ENCODE assay signal across 16 cellular contexts in the genomic region with DNA sequence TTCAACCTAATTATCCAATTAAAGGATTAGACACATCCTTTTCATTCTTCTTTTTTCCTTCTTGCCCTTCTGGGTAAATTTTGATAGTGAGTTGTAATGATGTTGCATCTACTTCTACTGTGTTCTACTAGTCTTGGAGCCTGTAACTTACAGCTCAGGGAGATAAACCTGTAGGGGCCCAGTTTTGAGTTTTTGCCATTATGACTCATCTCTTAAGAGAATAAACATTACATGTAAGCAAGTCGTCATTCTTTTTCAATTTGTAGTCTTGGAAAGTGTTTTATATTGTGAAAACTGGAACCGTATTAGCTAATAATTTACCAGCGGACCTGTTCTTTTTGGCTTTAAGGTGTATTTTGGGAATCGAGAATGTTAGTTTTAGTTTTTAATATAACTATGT.
DNase-seq lines count a peak whose midpoint lies in the region; ATAC-seq and TF ChIP-seq lines count a peak whose summit lies in the region.
"Had no signal": no experiment of that assay in that cellular context is flagged by ENCODE, and none has a peak within 500 bp of the region (broad histone marks: within the 10 kb centered on the region; RNA-seq: fewer than 3 reads in every experiment).

No MANE protein-coding gene starts in this region.

- no peak overlapping the region for H3K4ac ChIP-seq in IMR-90 (ENCODE audit: low read depth, low read length)

- no peak overlapping the region for H4K91ac ChIP-seq in IMR-90 (ENCODE audit: insufficient read depth, low read depth, low read length)

- H4K8ac ChIP-seq in IMR-90 (ENCODE audit: low read depth in 2 of 2, low read length in 2 of 2) = no peak overlapping the region

- no peak overlapping the region for H2AK9ac ChIP-seq in IMR-90 (replicated peaks; ENCODE audit: low read depth, low read length, poor library complexity)

- H3K36me3 Mint-ChIP-seq in neural progenitor cell = no peaks in the 10 kb centered on the region

- H3K4me2 ChIP-seq in IMR-90 (ENCODE audit: low read depth, low read length) (no peak overlapping the region), neural progenitor cell (no peak overlapping the region)

- no peak overlapping the region for H3K56ac ChIP-seq in IMR-90 (ENCODE audit: extremely low read depth, insufficient read depth, low read length)

- no peaks in the 10 kb centered on the region for H3K79me1 ChIP-seq in IMR-90 (ENCODE audit: low read depth in 1 of 2, low read length in 2 of 2)

- no peak overlapping the region for H3K23ac ChIP-seq in IMR-90 (ENCODE audit: low read depth, low read length)

- H3K4me1 ChIP-seq in IMR-90 (ENCODE audit: control insufficient read depth, insufficient read depth, low read length) = no peaks in the 10 kb centered on the region
- H3K4me1 ChIP-seq in neural progenitor cell = peaks cover 3% of the 10 kb centered on the region

- H3K36me3 ChIP-seq in IMR-90 (ENCODE audit: control insufficient read depth, insufficient read depth, low read length) (no peaks in the 10 kb centered on the region), neural progenitor cell (no peaks in the 10 kb centered on the region)
- H3K36me3 ChIP-seq: BE2C had no signal

- no peak overlapping the region for H2AFZ ChIP-seq in IMR-90 (replicated peaks; ENCODE audit: low read length, poor library complexity)
- no peak overlapping the region for H2AFZ ChIP-seq in neural progenitor cell (replicated peaks)

- TF ChIP-seq POLR2A in IMR-90 (IDR thresholded peaks at IDR 0.05; ENCODE audit: low read depth, low read length) = no peak

- H3K9me3 ChIP-seq in IMR-90 (ENCODE audit: control insufficient read depth, insufficient read depth, low read length) = no peaks in the 10 kb centered on the region
- no peaks in the 10 kb centered on the region for H3K9me3 ChIP-seq in neural progenitor cell (ENCODE audit: low read depth)
- H3K9me3 ChIP-seq: BE2C had no signal

- H3K9ac ChIP-seq in IMR-90 (ENCODE audit: low read depth, low read length) = no peak overlapping the region
- H3K9ac ChIP-seq in neural progenitor cell = no peak overlapping the region

- H3K9me1 ChIP-seq in IMR-90 (ENCODE audit: insufficient read depth, low read length) = no peaks in the 10 kb centered on the region

- intact Hi-C loops in IMR-90 (cut with micrococcal nuclease) = no loop called here

- H4K20me1 ChIP-seq in IMR-90 (ENCODE audit: insufficient read depth, low read length) (no peaks in the 10 kb centered on the region), neural progenitor cell (ENCODE audit: low read depth) (no peaks in the 10 kb centered on the region)

- peak; percentile 69 for ATAC-seq in IMR-90 (ENCODE audit: low read depth)
- no peak for ATAC-seq in HG03159 (IDR thresholded peaks at IDR 0.05; ENCODE audit: unreplicated experiment)

- H3K79me2 ChIP-seq in neural progenitor cell (ENCODE audit: low read depth) = no peaks in the 10 kb centered on the region

- no peak overlapping the region for H4K5ac ChIP-seq in IMR-90 (ENCODE audit: low read depth, low read length)

- in situ Hi-C loops in IMR-90 (cut with MboI; ENCODE audit: low sequenced_read_pairs) = no loop called here

- no peak overlapping the region for H3K27ac Mint-ChIP-seq in neural progenitor cell
- H3K27ac Mint-ChIP-seq: activated naive CD8-positive, alpha-beta T cell; dendritic cell treated with granulocyte-macrophage colony-stimulating factor and Interleukin-4, amounts not matched to agents 40 ng/mL and 50 ng/mL, for 4 days had no signal

- no peak overlapping the region for H3K4me3 Mint-ChIP-seq in neural progenitor cell
- H3K4me3 Mint-ChIP-seq: activated naive CD8-positive, alpha-beta T cell; dendritic cell treated with granulocyte-macrophage colony-stimulating factor and Interleukin-4, amounts not matched to agents 40 ng/mL and 50 ng/mL, for 4 days had no signal

- H3F3A ChIP-seq in neural progenitor cell (ENCODE audit: low read depth) = no peaks in the 10 kb centered on the region

- H3K27ac ChIP-seq in IMR-90 (ENCODE audit: insufficient read depth, low read length) (no peak overlapping the region), neural progenitor cell (no peak overlapping the region)
- H3K27ac ChIP-seq: HL-60, VCaP had no signal

- DNase-seq in AG10803 (ENCODE audit: low read depth) (peak; percentile 44), IMR-90 (peak; percentile 87), amniotic epithelial cell (ENCODE audit: low read depth) (peak; percentile 82), fibroblast of the conjunctiva (ENCODE audit: low read depth) (peak; percentile 60), neural progenitor cell (ENCODE audit: low spot score) (no peak), HK-2 (ENCODE audit: unreplicated experiment) (no peak), NCI-H2029 treated with DMSO at 0.1 percent for 48 hours (lab: John Stamatoyannopoulos, UW) (no peak)
- DNase-seq: BE2C; H7; stimulated activated CD4-positive, alpha-beta T cell treated with anti-CD3 and anti-CD28 coated beads, Interleukin-4, amount 100 ng/mL, for 4 hours; stimulated activated naive CD4-positive, alpha-beta T cell had no signal

- H2BK20ac ChIP-seq in IMR-90 (ENCODE audit: low read depth, low read length) = no peak overlapping the region

- POLR2A ChIA-PET in IMR-90 (lab: Charles Lee; ENCODE audit: unreplicated experiment) = no interaction called here

- H3K27me3 ChIP-seq in IMR-90 (ENCODE audit: control insufficient read depth, insufficient read depth, low read length) (no peaks in the 10 kb centered on the region), neural progenitor cell (no peaks in the 10 kb centered on the region)
- H3K27me3 ChIP-seq: BE2C had no signal

- peaks cover 4% of the 10 kb centered on the region for H3K4me1 Mint-ChIP-seq in neural progenitor cell

- H2BK15ac ChIP-seq in IMR-90 (ENCODE audit: low read depth, low read length) = no peak overlapping the region

- CTCF ChIA-PET in IMR-90 (lab: Yijun Ruan, JAX) = no interaction called here

- TF ChIP-seq RAD21 in IMR-90 (IDR thresholded peaks at IDR 0.05; ENCODE audit: low read length) = no peak

- H3K18ac ChIP-seq in IMR-90 (ENCODE audit: low read depth, low read length) = no peak overlapping the region

- H2BK120ac ChIP-seq in IMR-90 (ENCODE audit: low read depth, low read length) = no peak overlapping the region

- H2AK5ac ChIP-seq in IMR-90 (ENCODE audit: low read depth, low read length) = no peak overlapping the region

- H3K9me3 Mint-ChIP-seq in neural progenitor cell = no peaks in the 10 kb centered on the region
- H3K9me3 Mint-ChIP-seq: dendritic cell treated with granulocyte-macrophage colony-stimulating factor and Interleukin-4, amounts not matched to agents 40 ng/mL and 50 ng/mL, for 4 days had no signal

- dilution Hi-C loops in IMR-90 (cut with HindIII; ENCODE audit: low sequenced_read_pairs, unreplicated experiment) = no loop called here

- H3K4me3 ChIP-seq in AG10803 (ENCODE audit: low read length) (no peak overlapping the region), IMR-90 (ENCODE audit: insufficient read depth, low read depth, low read length) (no peak overlapping the region), neural progenitor cell (no peak overlapping the region)

- no peaks in the 10 kb centered on the region for H3K27me3 Mint-ChIP-seq in neural progenitor cell (ENCODE audit: insufficient read depth, low read depth)
- H3K27me3 Mint-ChIP-seq: activated naive CD8-positive, alpha-beta T cell; dendritic cell treated with granulocyte-macrophage colony-stimulating factor and Interleukin-4, amounts not matched to agents 40 ng/mL and 50 ng/mL, for 4 days had no signal

- H2BK5ac ChIP-seq in IMR-90 (ENCODE audit: low read depth, low read length, poor library complexity, severe bottlenecking) = peak overlapping the region; percentile 25

- WGBS in IMR-90 (ENCODE audit: extremely low coverage in 2 of 2, insufficient read length in 1 of 2), 2 experiments = no CpG with 5 or more reads among the region's 4 CpGs

- no peak overlapping the region for H3K14ac ChIP-seq in IMR-90 (replicated peaks; ENCODE audit: low read depth, low read length)

- no TSS peak for BruUV-seq in IMR-90 (replicated peaks; lab: Mats Ljungman, UMichigan)

- TF ChIP-seq CTCF in AG10803 (conservative IDR thresholded peaks at IDR 0.05; ENCODE audit: low read length) = no peak
- TF ChIP-seq CTCF in IMR-90 (conservative IDR thresholded peaks at IDR 0.05; ENCODE audit: low read depth, low read length) = no peak
- TF ChIP-seq CTCF in neural progenitor cell (IDR thresholded peaks at IDR 0.05) = no peak

TF ChIP-seq in IMR-90, 13 proteins besides CTCF, POLR2A, EP300 and RAD21:
- TF ChIP-seq BHLHE40 (IDR thresholded peaks at IDR 0.05; ENCODE audit: low read depth, low read length) (peak; percentile 22; the same call in 1 of the 2 replicates), MXI1 (IDR thresholded peaks at IDR 0.05; ENCODE audit: borderline replicate concordance, low read depth, low read length) (no peak), FOS (IDR thresholded peaks at IDR 0.05; ENCODE audit: low read depth, low read length) (peak; percentile 90), CEBPB (IDR thresholded peaks at IDR 0.05; ENCODE audit: low read depth, low read length) (no peak)
- TF ChIP-seq, protein P1, sequence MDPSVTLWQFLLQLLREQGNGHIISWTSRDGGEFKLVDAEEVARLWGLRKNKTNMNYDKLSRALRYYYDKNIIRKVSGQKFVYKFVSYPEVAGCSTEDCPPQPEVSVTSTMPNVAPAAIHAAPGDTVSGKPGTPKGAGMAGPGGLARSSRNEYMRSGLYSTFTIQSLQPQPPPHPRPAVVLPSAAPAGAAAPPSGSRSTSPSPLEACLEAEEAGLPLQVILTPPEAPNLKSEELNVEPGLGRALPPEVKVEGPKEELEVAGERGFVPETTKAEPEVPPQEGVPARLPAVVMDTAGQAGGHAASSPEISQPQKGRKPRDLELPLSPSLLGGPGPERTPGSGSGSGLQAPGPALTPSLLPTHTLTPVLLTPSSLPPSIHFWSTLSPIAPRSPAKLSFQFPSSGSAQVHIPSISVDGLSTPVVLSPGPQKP (IDR thresholded peaks at IDR 0.05; ENCODE audit: borderline replicate concordance, low read depth, low read length) = no peak
TF ChIP-seq in IMR-90: peak in this region for 2.

Comparison
In these comparisons a context has a peak if more than half of its experiments do, and no peak if none do; other contexts are left out.
1. DNase-seq: peak in AG10803 (single experiment), IMR-90 (single experiment), amniotic epithelial cell (single experiment) and fibroblast of the conjunctiva (single experiment); none in neural progenitor cell (single experiment), HK-2 (single experiment) and NCI-H2029 treated with DMSO at 0.1 percent for 48 hours (single experiment).